In genomic region chr13:28658796-28659610, GRCh38 we compare ENCODE assay signal across 8 cellular contexts. TPM values are rescaled to one million over a fixed set of nuclear protein-coding genes. Genes with fewer than 3 reads are reported as not detected.
DNase-seq lines count a peak whose midpoint lies in the region; ATAC-seq and TF ChIP-seq lines count a peak whose summit lies in the region.

Gene POMP, plus strand, starts transcription at chr13:28659130. Its CDS starts 55 bp downstream, at chr13:28659185.

- peak within 1 kb of the TSS; percentile 83 for H3K4me3 ChIP-seq in OCI-LY7 (ENCODE audit: low read depth, low read length, poor library complexity, severe bottlenecking)

- peak within 1 kb of the TSS; percentile 86 for H3K4me2 ChIP-seq in OCI-LY7 (ENCODE audit: low read length)

- peaks cover 21% of the 10 kb centered on the region for H4K20me1 ChIP-seq in OCI-LY7 (ENCODE audit: insufficient read depth, low read length)

- peak within 1 kb of the TSS; percentile 91 for H2AFZ ChIP-seq in OCI-LY7 (ENCODE audit: low read length)

- intact Hi-C loops in OCI-LY7 (cut with micrococcal nuclease; ENCODE audit: unreplicated experiment): loop anchor here (1.0 kb wide), 1 partner anchor 520 kb away; no protein-coding TSS in a partner anchor

- DNase-seq in D341Med (ENCODE audit: low spot score) (peak; percentile 97), HUDEP-2 (lab: John Stamatoyannopoulos, UW; ENCODE audit: unreplicated experiment in 76 of 76) (peak in 75 of 76 experiments; percentile 25 to 86 (median 73)), OCI-LY7 (ENCODE audit: low spot score) (peak; percentile 93), activated T-cell treated with anti-CD3 and anti-CD28 coated beads for 24 hours (ENCODE audit: low read depth) (peak; percentile 91), epidermal melanocyte (ENCODE audit: insufficient read length, low spot score) (peak; percentile 81), middle frontal gyrus (ENCODE audit: extremely low spot score, low spot score) (peak; percentile 85)
- DNase-seq in stimulated activated CD8-positive, alpha-beta memory T cell treated with anti-CD3 and anti-CD28 coated beads, Interleukin-2, amount 100 ng/mL, for 48 hours (ENCODE audit: low read depth in 2 of 2): peak; percentile 87 to 90

- peak; percentile 71 for ATAC-seq in GM21367 (IDR thresholded peaks at IDR 0.05; ENCODE audit: unreplicated experiment)

- BruUV-seq in OCI-LY7 (replicated peaks; lab: Mats Ljungman, UMichigan): no TSS peak

- H3K27ac ChIP-seq in OCI-LY7 (ENCODE audit: low read depth, low read length, poor library complexity, severe bottlenecking): peak within 1 kb of the TSS; percentile 68

- POLR2A ChIA-PET in OCI-LY7 (lab: Charles Lee): interaction anchor here (0.7 to 6.2 kb wide), 6 partner anchors 13 to 341 kb away, joined by 3 to 52 read pairs (median 3); no protein-coding TSS in a partner anchor

- peak; percentile 43; the same call in 1 of the 2 replicates for TF ChIP-seq CTCF in OCI-LY7 (conservative IDR thresholded peaks at IDR 0.05; ENCODE audit: low read length)

- no peaks in the 10 kb centered on the region for H3K9me3 ChIP-seq in OCI-LY7 (ENCODE audit: low read length)

- CTCF ChIA-PET in OCI-LY7 (lab: Charles Lee; ENCODE audit: unreplicated experiment): no interaction called here

- no peaks in the 10 kb centered on the region for H3K9me2 ChIP-seq in OCI-LY7 (ENCODE audit: insufficient read depth, low read length)

- peaks cover 50% of the 10 kb centered on the region for H3K79me2 ChIP-seq in OCI-LY7 (ENCODE audit: insufficient read depth, low read depth, low read length)

- H3K36me3 ChIP-seq in OCI-LY7 (ENCODE audit: insufficient read depth, low read length): peaks cover 38% of the 10 kb centered on the region

- peaks cover 22% of the 10 kb centered on the region for H3K4me1 ChIP-seq in OCI-LY7 (ENCODE audit: insufficient read depth, low read length, poor library complexity, severe bottlenecking)

RNA-seq across cellular contexts. Expression of gene POMP, which starts in this region (rescaled TPM):
- 46.6 and 46.7 TPM in 2 replicates for total RNA-seq in OCI-LY7 (2014; rRNA removed; shearing (Covaris generic))
- 61.9 and 79.0 TPM in 2 replicates for total RNA-seq in OCI-LY7 (2022)

Comparison
In these comparisons a context has a peak if more than half of its experiments do, and no peak if none do; other contexts are left out.
1. Peak in every context shown above with its lines: DNase-seq, ATAC-seq, H3K4me3 ChIP-seq and H3K27ac ChIP-seq.